ENCODE assay signal across 26 cellular contexts in genomic region chr4:168151313-168151712, GRCh38. TPM values are rescaled to one million over a fixed set of nuclear protein-coding genes. Genes with fewer than 3 reads are reported as not detected.
DNase-seq lines count a peak whose midpoint lies in the region; ATAC-seq and TF ChIP-seq lines count a peak whose summit lies in the region.
"Had no signal": no experiment of that assay in that cellular context is flagged by ENCODE, and none has a peak within 500 bp of the region (broad histone marks: within the 10 kb centered on the region; RNA-seq: fewer than 3 reads in every experiment).

No MANE protein-coding gene starts in this region.

- H3K9me3 Mint-ChIP-seq in GM23338 (no peaks in the 10 kb centered on the region), WTC11 (no peaks in the 10 kb centered on the region)
- H3K9me3 Mint-ChIP-seq: CD14-positive monocyte; CD4-positive, alpha-beta memory T cell; HFFc6 had no signal

- H3K4me1 ChIP-seq in GM23338 (ENCODE audit: insufficient read depth) (peaks cover 27% of the 10 kb centered on the region), HUES48 (ENCODE audit: control insufficient read depth, insufficient read depth, low read length) (peaks cover 34% of the 10 kb centered on the region)
- H3K4me1 ChIP-seq: BLaER1 had no signal

- H3F3A ChIP-seq in GM23338 (replicated peaks; ENCODE audit: low read depth) = no peaks in the 10 kb centered on the region

- no peak overlapping the region for H2AFZ ChIP-seq in GM23338
- H2AFZ ChIP-seq: GM23248 had no signal

- intact Hi-C loops in posterior cingulate gyrus (cut with DNase I) = loop anchor here (5.0 kb wide), 1 partner anchor 1984 kb away; no protein-coding TSS in a partner anchor

- TF ChIP-seq CTCF in GM23338 (conservative IDR thresholded peaks at IDR 0.05; ENCODE audit: low read depth in 2 of 2) (no peak), WTC11 (IDR thresholded peaks at IDR 0.05) (no peak)

- ATAC-seq in GM23338 = peak; percentile 94
- peak; percentile 90 for ATAC-seq in WTC11
- no peak for ATAC-seq in GM18505 (IDR thresholded peaks at IDR 0.05; ENCODE audit: unreplicated experiment)
- ATAC-seq: GM12878, K562 had no signal

- peak; percentile 48 for DNase-seq in GM23338 (ENCODE audit: low spot score)
- DNase-seq in WTC11 (ENCODE audit: low spot score) = no peak
- peak; percentile 26 for DNase-seq in iPS-NIHi7 (ENCODE audit: extremely low spot score)
- DNase-seq in H7 = no peak
- no peak for DNase-seq in posterior cingulate gyrus
- DNase-seq in H4 (ENCODE audit: low spot score) = no peak
- DNase-seq: 8988T; CD4-positive, alpha-beta memory T cell; COR-L47; DMS 273 treated with DMSO at 0.1 percent for 48 hours; DMS53; DND-41; EL; GM23248; HCEC 1CT; HFFc6; IMR-90 had no signal

- POLR2A ChIA-PET in WTC11 (lab: Charles Lee) = no interaction called here

- H3K4me3 ChIP-seq in GM23338 (no peak overlapping the region), HUES48 (ENCODE audit: low read depth, low read length) (peak overlapping the region; percentile 36), H7 (ENCODE audit: insufficient read depth, low read depth, low read length) (no peak overlapping the region)
- H3K4me3 ChIP-seq: BLaER1, GM12878, GM23248, K562 had no signal

- H3K9me2 ChIP-seq in GM23338 (ENCODE audit: insufficient read depth) = peaks cover 6% of the 10 kb centered on the region; the same call in 1 of the 2 replicates

- H3K9ac ChIP-seq in HUES48 (ENCODE audit: low read depth, low read length) = no peak overlapping the region
- H3K9ac ChIP-seq: BLaER1, GM23248 had no signal

- no peaks in the 10 kb centered on the region for H3K79me2 ChIP-seq in GM23338 (replicated peaks; ENCODE audit: insufficient read depth)

- H3K27me3 Mint-ChIP-seq in GM23338 (ENCODE audit: insufficient read depth, low read depth, poor library complexity) (no peaks in the 10 kb centered on the region), WTC11 (ENCODE audit: low read depth) (no peaks in the 10 kb centered on the region)

- 0 out of 2 replicates have a peak overlapping the region, but pooled peaks have one; percentile 59 for H3K4me2 ChIP-seq in GM23338
- H3K4me2 ChIP-seq: BLaER1 had no signal

- no peaks in the 10 kb centered on the region for H4K20me1 ChIP-seq in GM23338 (replicated peaks; ENCODE audit: insufficient read depth)
- H4K20me1 ChIP-seq: BLaER1 had no signal

- CTCF ChIA-PET in WTC11 (lab: Charles Lee) = no interaction called here

- no peaks in the 10 kb centered on the region for H3K36me3 Mint-ChIP-seq in GM23338 (ENCODE audit: low read depth)
- H3K36me3 Mint-ChIP-seq in WTC11 = no peaks in the 10 kb centered on the region
- H3K36me3 Mint-ChIP-seq: CD14-positive monocyte; CD4-positive, alpha-beta memory T cell had no signal

- H3K27ac Mint-ChIP-seq in GM23338 = no peak overlapping the region
- H3K27ac Mint-ChIP-seq in WTC11 = no peak overlapping the region
- H3K27ac Mint-ChIP-seq: CD14-positive monocyte; CD4-positive, alpha-beta memory T cell; HFFc6 had no signal

- H3K4me1 Mint-ChIP-seq in GM23338 = peaks cover 33% of the 10 kb centered on the region
- peaks cover 35% of the 10 kb centered on the region for H3K4me1 Mint-ChIP-seq in WTC11

- no peak overlapping the region for H3K4me3 Mint-ChIP-seq in GM23338
- no peak overlapping the region for H3K4me3 Mint-ChIP-seq in WTC11
- H3K4me3 Mint-ChIP-seq: CD14-positive monocyte; CD4-positive, alpha-beta memory T cell; HFFc6 had no signal

- H3K27ac ChIP-seq in GM23338 (ENCODE audit: low read depth) = peak overlapping the region; percentile 3; the same call in 1 of the 2 replicates
- H3K27ac ChIP-seq in HUES48 (ENCODE audit: low read depth, low read length) = peak overlapping the region; percentile 31
- H3K27ac ChIP-seq: BLaER1, GM23248, HL-60 had no signal

- no peak for TF ChIP-seq POLR2A in GM18505 (IDR thresholded peaks at IDR 0.05; ENCODE audit: borderline replicate concordance, extremely low read depth, insufficient read depth, insufficient read length)

- H3K36me3 ChIP-seq in GM23338 (ENCODE audit: insufficient read depth) (no peaks in the 10 kb centered on the region), HUES48 (ENCODE audit: control insufficient read depth, insufficient read depth, low read length) (no peaks in the 10 kb centered on the region), H7 (replicated peaks; ENCODE audit: control insufficient read depth, insufficient read depth, low read length) (no peaks in the 10 kb centered on the region)
- H3K36me3 ChIP-seq: BLaER1 had no signal

- no peaks in the 10 kb centered on the region for H3K9me3 ChIP-seq in HUES48 (ENCODE audit: control insufficient read depth, insufficient read depth, low read length)
- H3K9me3 ChIP-seq: BLaER1 had no signal

- H3K27me3 ChIP-seq in GM23338 (ENCODE audit: insufficient read depth) (no peaks in the 10 kb centered on the region), HUES48 (ENCODE audit: control insufficient read depth, insufficient read depth, low read length) (no peaks in the 10 kb centered on the region), H7 (ENCODE audit: control insufficient read depth, insufficient read depth, low read length) (no peaks in the 10 kb centered on the region)
- H3K27me3 ChIP-seq: BLaER1 had no signal

TF ChIP-seq in GM23338, 12 proteins besides CTCF, POLR2A, EP300 and RAD21 (continues in another document):
- TF ChIP-seq JUNB (IDR thresholded peaks at IDR 0.05; ENCODE audit: unreplicated experiment) (no peak), ZNF331 (CRISPR knock-in tag; IDR thresholded peaks at IDR 0.05; ENCODE audit: low read depth) (no peak)
- TF ChIP-seq, protein P1, sequence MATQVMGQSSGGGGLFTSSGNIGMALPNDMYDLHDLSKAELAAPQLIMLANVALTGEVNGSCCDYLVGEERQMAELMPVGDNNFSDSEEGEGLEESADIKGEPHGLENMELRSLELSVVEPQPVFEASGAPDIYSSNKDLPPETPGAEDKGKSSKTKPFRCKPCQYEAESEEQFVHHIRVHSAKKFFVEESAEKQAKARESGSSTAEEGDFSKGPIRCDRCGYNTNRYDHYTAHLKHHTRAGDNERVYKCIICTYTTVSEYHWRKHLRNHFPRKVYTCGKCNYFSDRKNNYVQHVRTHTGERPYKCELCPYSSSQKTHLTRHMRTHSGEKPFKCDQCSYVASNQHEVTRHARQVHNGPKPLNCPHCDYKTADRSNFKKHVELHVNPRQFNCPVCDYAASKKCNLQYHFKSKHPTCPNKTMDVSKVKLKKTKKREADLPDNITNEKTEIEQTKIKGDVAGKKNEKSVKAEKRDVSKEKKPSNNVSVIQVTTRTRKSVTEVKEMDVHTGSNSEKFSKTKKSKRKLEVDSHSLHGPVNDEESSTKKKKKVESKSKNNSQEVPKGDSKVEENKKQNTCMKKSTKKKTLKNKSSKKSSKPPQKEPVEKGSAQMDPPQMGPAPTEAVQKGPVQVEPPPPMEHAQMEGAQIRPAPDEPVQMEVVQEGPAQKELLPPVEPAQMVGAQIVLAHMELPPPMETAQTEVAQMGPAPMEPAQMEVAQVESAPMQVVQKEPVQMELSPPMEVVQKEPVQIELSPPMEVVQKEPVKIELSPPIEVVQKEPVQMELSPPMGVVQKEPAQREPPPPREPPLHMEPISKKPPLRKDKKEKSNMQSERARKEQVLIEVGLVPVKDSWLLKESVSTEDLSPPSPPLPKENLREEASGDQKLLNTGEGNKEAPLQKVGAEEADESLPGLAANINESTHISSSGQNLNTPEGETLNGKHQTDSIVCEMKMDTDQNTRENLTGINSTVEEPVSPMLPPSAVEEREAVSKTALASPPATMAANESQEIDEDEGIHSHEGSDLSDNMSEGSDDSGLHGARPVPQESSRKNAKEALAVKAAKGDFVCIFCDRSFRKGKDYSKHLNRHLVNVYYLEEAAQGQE (IDR thresholded peaks at IDR 0.05; ENCODE audit: unreplicated experiment) = no peak

TF ChIP-seq in WTC11, 78 proteins besides CTCF, POLR2A, EP300 and RAD21:
- TF ChIP-seq ZNF263 (CRISPR knock-in tag; IDR thresholded peaks at IDR 0.05; ENCODE audit: low read depth) = no peak

RNA-seq across cellular contexts. Expression of gene ANXA10, which starts 59.0 kb away (rescaled TPM):
- not detected in 2 replicates for total RNA-seq in GM23338 (2014; rRNA removed; shearing (Covaris generic))
- polyA plus RNA-seq in GM23338 (2016; fragmentation: Nextera tagmentation; extraction: Ambion mirVana) = not detected in 2 replicates
- total RNA-seq in WTC11 (2021) = not detected in 3 replicates
- total RNA-seq in H7 (2014; rRNA removed; shearing (Covaris generic)) = not detected in 2 replicates
- total RNA-seq in H4 (2014; rRNA removed; shearing (Covaris generic)) = 1.7 and 3.6 TPM in 2 replicates
- total RNA-seq: A673; CD4-positive, alpha-beta memory T cell; G401; GM12878; K562 had no signal
- polyA plus RNA-seq: CD14-positive monocyte; CD4-positive, alpha-beta memory T cell; GM12878; K562 had no signal

Comparison
In these comparisons a context has a peak if more than half of its experiments do, and no peak if none do; other contexts are left out.
1. DNase-seq: peak in GM23338 (single experiment) and iPS-NIHi7 (single experiment); none in WTC11 (single experiment), H7 (single experiment), posterior cingulate gyrus (0 of 10) and H4 (single experiment).